Comparison of ENCODE assay signal across 8 cellular contexts in genomic region chr2:62196278-62196901, GRCh38. TPM values are rescaled to one million over a fixed set of nuclear protein-coding genes. Genes with fewer than 3 reads are reported as not detected.
DNase-seq lines count a peak whose midpoint lies in the region; ATAC-seq and TF ChIP-seq lines count a peak whose summit lies in the region.

No MANE protein-coding gene starts in this region.

- H3K4me3 Mint-ChIP-seq in activated T-cell treated with anti-CD3 and anti-CD28 coated beads, Interleukin-2, amount 50 U/mL, for 4 hours: peak overlapping the region; percentile 89

- H3K9me3 Mint-ChIP-seq in activated T-cell treated with anti-CD3 and anti-CD28 coated beads, Interleukin-2, amount 50 U/mL, for 4 hours: no peaks in the 10 kb centered on the region

- no peaks in the 10 kb centered on the region for H3K27me3 ChIP-seq in neuron (ENCODE audit: insufficient read depth, low read length)

- ATAC-seq in GM18498 (IDR thresholded peaks at IDR 0.05; ENCODE audit: unreplicated experiment) (peak; percentile 17), HG02623 (IDR thresholded peaks at IDR 0.05; ENCODE audit: unreplicated experiment) (peak; percentile 29)
- ATAC-seq in activated T-cell treated with anti-CD3 and anti-CD28 coated beads, Interleukin-2, amount 50 U/mL, for 4 hours: peak; percentile 43 to 52

- no peaks in the 10 kb centered on the region for H3K9me3 ChIP-seq in neuron (ENCODE audit: low read length)

- no peaks in the 10 kb centered on the region for H3K27me3 Mint-ChIP-seq in activated T-cell treated with anti-CD3 and anti-CD28 coated beads, Interleukin-2, amount 50 U/mL, for 4 hours (ENCODE audit: low read depth)

- H3K27ac ChIP-seq in temporal lobe (ENCODE audit: low read depth, low read length): peak overlapping the region; percentile 61

- peaks cover 7% of the 10 kb centered on the region for H3K4me1 ChIP-seq in neuron (ENCODE audit: insufficient read depth, low read length)

- peak overlapping the region; percentile 89 for H3K4me3 ChIP-seq in fibroblast of mammary gland (ENCODE audit: control insufficient read depth, low read depth, low read length)
- H3K4me3 ChIP-seq in neuron (ENCODE audit: low read length): peak overlapping the region; percentile 99

- no peak for TF ChIP-seq CTCF in fibroblast of mammary gland (conservative IDR thresholded peaks at IDR 0.05; ENCODE audit: control insufficient read depth, insufficient read depth, low read depth, low read length)

- H3K36me3 Mint-ChIP-seq in activated T-cell treated with anti-CD3 and anti-CD28 coated beads, Interleukin-2, amount 50 U/mL, for 4 hours (ENCODE audit: insufficient read depth): no peaks in the 10 kb centered on the region

- peak overlapping the region; percentile 99 for H2AFZ ChIP-seq in neuron (ENCODE audit: low read depth, low read length)

- DNase-seq in NCI-H526 (lab: John Stamatoyannopoulos, UW) (peak; percentile 60 to 92), fibroblast of mammary gland (ENCODE audit: low read depth) (no peak), epidermal melanocyte (ENCODE audit: insufficient read length, low spot score) (no peak)
- DNase-seq in activated T-cell treated with anti-CD3 and anti-CD28 coated beads, Interleukin-2, amount 50 U/mL, for 4 hours: peak; percentile 38

- H3K4me1 Mint-ChIP-seq in activated T-cell treated with anti-CD3 and anti-CD28 coated beads, Interleukin-2, amount 50 U/mL, for 4 hours (ENCODE audit: low read depth): peaks cover 35% of the 10 kb centered on the region

- no peaks in the 10 kb centered on the region for H3K36me3 ChIP-seq in neuron (ENCODE audit: insufficient read depth, low read length)

RNA-seq across cellular contexts. Expression of gene B3GNT2, which starts 0.5 kb away (rescaled TPM):
- 10 to 100 TPM; 25.4 to 26.4 (median 26.2) TPM for total RNA-seq in activated T-cell treated with anti-CD3 and anti-CD28 coated beads, Interleukin-2, amount 50 U/mL, for 4 hours
- total RNA-seq in temporal lobe: 46.5 TPM

Comparison
In these comparisons a context has a peak if more than half of its experiments do, and no peak if none do; other contexts are left out.
1. DNase-seq: peak in NCI-H526 (2 of 2) and activated T-cell treated with anti-CD3 and anti-CD28 coated beads, Interleukin-2, amount 50 U/mL, for 4 hours (single experiment); none in fibroblast of mammary gland (single experiment) and epidermal melanocyte (single experiment).
2. Peak in every context shown above with its lines, with median percentiles within 50 percentile points of each other: ATAC-seq.